ENCODE assay signal across 8 cellular contexts in the genomic region with DNA sequence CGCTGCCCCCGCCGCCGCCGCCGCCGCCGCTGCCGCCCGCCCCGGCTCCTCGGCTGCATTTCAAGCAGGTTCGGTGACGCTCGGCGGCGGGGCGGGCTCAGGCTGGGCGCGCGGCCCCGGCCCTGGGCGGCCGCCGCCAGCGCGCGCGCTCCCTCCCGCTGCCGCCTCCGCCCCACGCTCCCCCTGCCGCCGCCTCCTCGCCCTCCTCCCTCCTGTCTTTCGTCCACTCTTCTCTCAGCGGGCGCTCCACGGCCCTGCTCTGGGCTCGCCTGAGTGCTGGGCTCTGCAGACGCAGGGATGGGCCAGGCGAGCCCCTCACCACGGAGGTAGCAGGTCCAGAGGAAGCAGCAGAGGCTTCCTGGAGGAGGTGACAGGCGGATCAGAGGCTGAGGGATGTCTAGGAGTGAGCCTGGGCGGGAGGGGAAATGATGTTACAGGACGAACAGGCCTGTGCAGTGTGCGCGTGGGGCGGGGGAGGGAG. TPM values are rescaled to one million over a fixed set of nuclear protein-coding genes. Genes with fewer than 3 reads are reported as not detected.
DNase-seq lines count a peak whose midpoint lies in the region; ATAC-seq and TF ChIP-seq lines count a peak whose summit lies in the region.

A gene (minus strand): TSS at position 62 of the 481 bp plus-strand sequence. CDS start 158 bp downstream, outside the sequence.

- H3K36me3 ChIP-seq in endocrine pancreas (ENCODE audit: control insufficient read depth, insufficient read depth, low read length): no peaks in the 10 kb centered on the region

- H3K9me3 ChIP-seq in AG04450 (ENCODE audit: control insufficient read depth, insufficient read depth, low read length) (no peaks in the 10 kb centered on the region; the same call in 1 of the 2 replicates), endocrine pancreas (ENCODE audit: control insufficient read depth, low read length) (no peaks in the 10 kb centered on the region)

- H3K9ac ChIP-seq in endocrine pancreas (ENCODE audit: control insufficient read depth, insufficient read depth, low read length): peak within 1 kb of the TSS; percentile 60

- peaks cover 3% of the 10 kb centered on the region for H3K27me3 ChIP-seq in AG04450 (ENCODE audit: control insufficient read depth, insufficient read depth, low read length)
- no peaks in the 10 kb centered on the region for H3K27me3 ChIP-seq in endocrine pancreas (ENCODE audit: control insufficient read depth, insufficient read depth, low read length)

- DNase-seq in AG04450 (ENCODE audit: low read depth, low spot score) (peak; percentile 6), NCI-H82 treated with DMSO at 0.1 percent for 48 hours (lab: John Stamatoyannopoulos, UW; ENCODE audit: unreplicated experiment) (peak; percentile 60), middle frontal gyrus (ENCODE audit: extremely low spot score, low spot score) (peak; percentile 24)
- peak; percentile 55 to 59 for DNase-seq in activated CD8-positive, alpha-beta memory T cell treated with anti-CD3 and anti-CD28 coated beads for 4 hours (ENCODE audit: low read depth in 2 of 2)
- DNase-seq in stimulated activated CD8-positive, alpha-beta memory T cell treated with anti-CD3 and anti-CD28 coated beads, Interleukin-4, amount 100 ng/mL, for 1 hour (ENCODE audit: low read depth in 2 of 2, low spot score in 1 of 2): peak; percentile 50 to 52

- CTCF ChIA-PET in AG04450 (lab: Charles Lee): no interaction called here

- no peak within 1 kb of the TSS for H3K27ac ChIP-seq in AG04450 (ENCODE audit: low read depth, low read length)

- H3K4me3 ChIP-seq in AG04450 (ENCODE audit: low read depth, low read length) (peak within 1 kb of the TSS; percentile 71), endocrine pancreas (ENCODE audit: control insufficient read depth, insufficient read depth, low read length) (no peak within 1 kb of the TSS)

- ATAC-seq in GM19025 (IDR thresholded peaks at IDR 0.05; ENCODE audit: low read depth, unreplicated experiment): peak; percentile 39
- ATAC-seq in HG03280 (IDR thresholded peaks at IDR 0.05; ENCODE audit: unreplicated experiment): peak; percentile 43

- POLR2A ChIA-PET in AG04450 (lab: Yijun Ruan, JAX): no interaction called here

- H3K4me1 ChIP-seq in endocrine pancreas (ENCODE audit: control insufficient read depth, insufficient read depth, low read length): no peaks in the 10 kb centered on the region

- no peak for TF ChIP-seq CTCF in AG04450 (IDR thresholded peaks at IDR 0.05; ENCODE audit: low read depth, low read length)

RNA-seq across cellular contexts. Expression of the gene that starts here (rescaled TPM):
- polyA plus RNA-seq in AG04450 (2011; rRNA removed): 5.0 and 6.4 TPM in 2 replicates
- 13.2 and 19.0 TPM in 2 replicates for polyA minus RNA-seq in AG04450 (2011; rRNA and poly(A)+ RNA removed)

Comparison
In these comparisons a context has a peak if more than half of its experiments do, and no peak if none do; other contexts are left out.
1. DNase-seq: peak in every context shown above with its lines; median percentile 60 in NCI-H82 treated with DMSO at 0.1 percent for 48 hours; 57 in activated CD8-positive, alpha-beta memory T cell treated with anti-CD3 and anti-CD28 coated beads for 4 hours; 51 in stimulated activated CD8-positive, alpha-beta memory T cell treated with anti-CD3 and anti-CD28 coated beads, Interleukin-4, amount 100 ng/mL, for 1 hour; 24 in middle frontal gyrus; 6 in AG04450.